Comparison of ENCODE assay signal across 20 cellular contexts in the genomic region with DNA sequence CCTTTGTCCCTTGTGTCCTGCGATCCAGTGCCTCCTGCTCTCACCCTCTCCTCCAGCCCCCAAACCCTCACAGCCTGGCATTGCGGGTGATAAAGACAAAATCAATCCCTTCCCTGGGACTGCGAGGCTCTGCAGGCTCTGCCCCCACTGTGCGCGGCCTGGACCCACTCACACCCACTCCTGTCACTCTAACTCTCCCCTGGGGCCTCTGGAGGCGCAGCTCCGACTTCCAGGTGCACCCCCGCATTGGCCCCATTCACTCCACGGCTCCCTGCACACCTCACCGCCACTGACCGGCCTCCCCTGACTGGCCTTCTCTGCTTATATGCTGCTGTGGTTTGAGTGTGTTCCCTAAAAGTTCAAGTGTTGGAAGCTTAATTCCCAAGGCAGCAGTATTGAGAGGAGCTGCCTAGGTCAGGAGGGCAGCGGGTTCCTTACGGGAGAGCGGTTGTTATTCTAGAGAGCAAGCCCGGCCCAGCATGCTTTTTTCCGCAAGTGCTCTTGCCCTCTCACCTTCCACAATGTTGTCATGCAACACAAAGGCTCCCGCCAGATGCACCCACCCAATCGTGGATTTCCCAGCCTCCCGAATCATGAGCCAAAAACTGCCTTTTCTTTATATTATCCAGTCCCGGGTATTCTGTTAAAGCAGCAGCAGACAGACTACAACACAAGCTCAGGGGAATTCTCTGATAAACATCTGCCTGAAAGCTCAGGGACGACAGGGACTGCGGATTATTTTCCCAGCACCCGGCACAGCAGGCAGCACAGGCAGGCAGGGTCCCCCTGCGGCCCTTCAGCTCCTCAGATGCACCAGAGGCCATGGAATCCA.
DNase-seq lines count a peak whose midpoint lies in the region; ATAC-seq and TF ChIP-seq lines count a peak whose summit lies in the region.
"Had no signal": no experiment of that assay in that cellular context is flagged by ENCODE, and none has a peak within 500 bp of the region (broad histone marks: within the 10 kb centered on the region; RNA-seq: fewer than 3 reads in every experiment).

No MANE protein-coding gene starts in this region.

- H3K36me3 Mint-ChIP-seq in endothelial cell (ENCODE audit: low read depth, unreplicated experiment) (peaks cover 20% of the 10 kb centered on the region), Calu3 (ENCODE audit: insufficient read depth, unreplicated experiment) (peaks cover 35% of the 10 kb centered on the region)
- no peaks in the 10 kb centered on the region for H3K36me3 Mint-ChIP-seq in activated CD8-positive, alpha-beta T cell treated with anti-CD3 and anti-CD28 coated beads, Interleukin-2, amount 10 ng/mL, durations not matched to agents 7 days and 5 days (ENCODE audit: low read depth)

- TF ChIP-seq CTCF in RWPE2 (IDR thresholded peaks at IDR 0.05; ENCODE audit: poor library complexity, severe bottlenecking) (no peak), endothelial cell (IDR thresholded peaks at IDR 0.05; ENCODE audit: unreplicated experiment) (no peak), Calu3 (IDR thresholded peaks at IDR 0.05; ENCODE audit: unreplicated experiment) (no peak)

- H3K4me3 ChIP-seq in H7 (ENCODE audit: insufficient read depth, low read depth, low read length) (no peak overlapping the region), RWPE2 (ENCODE audit: severe bottlenecking) (no peak overlapping the region)
- H3K4me3 ChIP-seq: HAP-1, hepatocyte, Peyer's patch, skin epidermis, suprapubic skin had no signal

- POLR2A ChIA-PET in activated CD8-positive, alpha-beta T cell treated with anti-CD3 and anti-CD28 coated beads, Interleukin-2, amount 10 ng/mL, durations not matched to agents 7 days and 5 days (lab: Charles Lee) = no interaction called here

- TF ChIP-seq POLR2A in GM18505 (IDR thresholded peaks at IDR 0.05; ENCODE audit: borderline replicate concordance, extremely low read depth, insufficient read depth, insufficient read length) = no peak

- H3K36me3 ChIP-seq in H7 (replicated peaks; ENCODE audit: control insufficient read depth, insufficient read depth, low read length) (no peaks in the 10 kb centered on the region; the same call in 1 of the 2 replicates), RWPE2 (ENCODE audit: low read depth) (0 out of 2 replicates have a peak, but pooled peaks cover 5% of the 10 kb centered on the region)
- H3K36me3 ChIP-seq: HAP-1 had no signal

- H3K4me3 Mint-ChIP-seq in endothelial cell (ENCODE audit: unreplicated experiment) = no peak overlapping the region
- H3K4me3 Mint-ChIP-seq in Calu3 (ENCODE audit: low read depth, unreplicated experiment) = no peak overlapping the region
- H3K4me3 Mint-ChIP-seq in activated CD8-positive, alpha-beta T cell treated with anti-CD3 and anti-CD28 coated beads, Interleukin-2, amount 10 ng/mL, durations not matched to agents 7 days and 5 days = no peak overlapping the region
- H3K4me3 Mint-ChIP-seq: activated CD4-positive, alpha-beta memory T cell treated with anti-CD3 and anti-CD28 coated beads, Interleukin-2, amount 10 ng/mL, durations not matched to agents 7 days and 5 days; activated naive CD8-positive, alpha-beta T cell treated with anti-CD3 and anti-CD28 coated beads for 36 hours had no signal

- H3K27me3 ChIP-seq in H7 (ENCODE audit: control insufficient read depth, insufficient read depth, low read length) (no peaks in the 10 kb centered on the region), RWPE2 (ENCODE audit: insufficient read depth, poor library complexity, severe bottlenecking) (no peaks in the 10 kb centered on the region)
- H3K27me3 ChIP-seq: hepatocyte, Peyer's patch, suprapubic skin had no signal

- no peaks in the 10 kb centered on the region for H3K9me3 Mint-ChIP-seq in endothelial cell (ENCODE audit: unreplicated experiment)
- no peaks in the 10 kb centered on the region for H3K9me3 Mint-ChIP-seq in Calu3 (ENCODE audit: low read depth, unreplicated experiment)
- H3K9me3 Mint-ChIP-seq in activated CD8-positive, alpha-beta T cell treated with anti-CD3 and anti-CD28 coated beads, Interleukin-2, amount 10 ng/mL, durations not matched to agents 7 days and 5 days (ENCODE audit: insufficient read depth) = no peaks in the 10 kb centered on the region
- H3K9me3 Mint-ChIP-seq: activated CD4-positive, alpha-beta memory T cell treated with anti-CD3 and anti-CD28 coated beads, Interleukin-2, amount 10 ng/mL, durations not matched to agents 7 days and 5 days; activated naive CD8-positive, alpha-beta T cell treated with anti-CD3 and anti-CD28 coated beads for 36 hours had no signal

- no peaks in the 10 kb centered on the region for H3K9me3 ChIP-seq in RWPE2 (ENCODE audit: severe bottlenecking)
- H3K9me3 ChIP-seq: HAP-1, Peyer's patch, suprapubic skin had no signal

- BruUV-seq in Calu3 (replicated peaks; lab: Mats Ljungman, UMichigan) = no TSS peak

- DNase-seq in H7 = peak; percentile 70
- peak; percentile 67 for DNase-seq in RWPE2 (ENCODE audit: low spot score)
- no peak for DNase-seq in endothelial cell (ENCODE audit: low spot score)
- no peak for DNase-seq in sciatic nerve (ENCODE audit: low spot score)
- no peak for DNase-seq in Calu3
- DNase-seq in activated CD8-positive, alpha-beta T cell treated with anti-CD3 and anti-CD28 coated beads, Interleukin-2, amount 10 ng/mL, durations not matched to agents 7 days and 5 days = no peak
- DNase-seq: activated CD4-positive, alpha-beta memory T cell treated with anti-CD3 and anti-CD28 coated beads, Interleukin-2, amount 10 ng/mL, durations not matched to agents 7 days and 5 days; activated naive CD8-positive, alpha-beta T cell treated with anti-CD3 and anti-CD28 coated beads for 36 hours; activated T-cell treated with anti-CD3 and anti-CD28 coated beads, Interleukin-2, amount 50 U/mL, for 48 hours; effector memory CD4-positive, alpha-beta T cell; NCI-H1930; NCI-H774; stimulated activated CD4-positive, alpha-beta T cell treated with anti-CD3 and anti-CD28 coated beads, Interleukin-4, amount 100 ng/mL, for 4 hours; stimulated activated CD8-positive, alpha-beta memory T cell treated with anti-CD3 and anti-CD28 coated beads, Interleukin-4, amount 100 ng/mL, for 48 hours had no signal

- no peak for ATAC-seq in RWPE2 (ENCODE audit: low read depth)
- ATAC-seq in sciatic nerve = peak; percentile 45
- ATAC-seq in activated CD8-positive, alpha-beta T cell treated with anti-CD3 and anti-CD28 coated beads, Interleukin-2, amount 10 ng/mL, durations not matched to agents 7 days and 5 days = no peak
- no peak for ATAC-seq in GM18505 (IDR thresholded peaks at IDR 0.05; ENCODE audit: unreplicated experiment)

- H3K4me1 ChIP-seq in RWPE2 (ENCODE audit: insufficient read depth, poor library complexity, severe bottlenecking) = no peaks in the 10 kb centered on the region
- H3K4me1 ChIP-seq: HAP-1 had no signal

- intact Hi-C loops in sciatic nerve (cut with DNase I) (no loop called here), Calu3 (cut with micrococcal nuclease; ENCODE audit: unreplicated experiment) (no loop called here)

- peaks cover 25% of the 10 kb centered on the region for H3K27me3 Mint-ChIP-seq in endothelial cell (ENCODE audit: unreplicated experiment)
- no peaks in the 10 kb centered on the region for H3K27me3 Mint-ChIP-seq in Calu3 (ENCODE audit: unreplicated experiment)
- H3K27me3 Mint-ChIP-seq in activated CD8-positive, alpha-beta T cell treated with anti-CD3 and anti-CD28 coated beads, Interleukin-2, amount 10 ng/mL, durations not matched to agents 7 days and 5 days (ENCODE audit: low read depth) = no peaks in the 10 kb centered on the region
- H3K27me3 Mint-ChIP-seq: activated CD4-positive, alpha-beta memory T cell treated with anti-CD3 and anti-CD28 coated beads, Interleukin-2, amount 10 ng/mL, durations not matched to agents 7 days and 5 days; activated naive CD8-positive, alpha-beta T cell treated with anti-CD3 and anti-CD28 coated beads for 36 hours had no signal

- peak overlapping the region; percentile 57 for H3K27ac Mint-ChIP-seq in endothelial cell (ENCODE audit: unreplicated experiment)
- no peak overlapping the region for H3K27ac Mint-ChIP-seq in Calu3 (ENCODE audit: unreplicated experiment)
- no peak overlapping the region for H3K27ac Mint-ChIP-seq in activated CD8-positive, alpha-beta T cell treated with anti-CD3 and anti-CD28 coated beads, Interleukin-2, amount 10 ng/mL, durations not matched to agents 7 days and 5 days
- H3K27ac Mint-ChIP-seq: activated CD4-positive, alpha-beta memory T cell treated with anti-CD3 and anti-CD28 coated beads, Interleukin-2, amount 10 ng/mL, durations not matched to agents 7 days and 5 days; activated naive CD8-positive, alpha-beta T cell treated with anti-CD3 and anti-CD28 coated beads for 36 hours had no signal

- peaks cover 29% of the 10 kb centered on the region for H3K4me1 Mint-ChIP-seq in endothelial cell (ENCODE audit: unreplicated experiment)
- H3K4me1 Mint-ChIP-seq in Calu3 (ENCODE audit: low read depth, unreplicated experiment) = no peaks in the 10 kb centered on the region
- peaks cover 18% of the 10 kb centered on the region for H3K4me1 Mint-ChIP-seq in activated CD8-positive, alpha-beta T cell treated with anti-CD3 and anti-CD28 coated beads, Interleukin-2, amount 10 ng/mL, durations not matched to agents 7 days and 5 days (ENCODE audit: low read depth)

- CTCF ChIA-PET in Calu3 (lab: Charles Lee) = interaction anchor here (1.1 kb wide), 1 partner anchor 17 kb away, joined by 3 read pairs; no protein-coding TSS in a partner anchor
- CTCF ChIA-PET in activated CD8-positive, alpha-beta T cell treated with anti-CD3 and anti-CD28 coated beads, Interleukin-2, amount 10 ng/mL, durations not matched to agents 7 days and 5 days (lab: Charles Lee) = no interaction called here

- H3K27ac ChIP-seq in RWPE2 (ENCODE audit: poor library complexity, severe bottlenecking) = no peak overlapping the region
- H3K27ac ChIP-seq: hepatocyte, Peyer's patch, skin epidermis, suprapubic skin had no signal

Comparison
In these comparisons a context has a peak if more than half of its experiments do, and no peak if none do; other contexts are left out.
1. DNase-seq: peak in H7 (single experiment) and RWPE2 (single experiment); none in endothelial cell (single experiment), sciatic nerve (single experiment), Calu3 (single experiment) and activated CD8-positive, alpha-beta T cell treated with anti-CD3 and anti-CD28 coated beads, Interleukin-2, amount 10 ng/mL, durations not matched to agents 7 days and 5 days (single experiment).